8 cellular contexts compared by ENCODE assay signal in genomic region chr11:120546312-120547205, GRCh38. TPM values are rescaled to one million over a fixed set of nuclear protein-coding genes. Genes with fewer than 3 reads are reported as not detected.
DNase-seq lines count a peak whose midpoint lies in the region; ATAC-seq and TF ChIP-seq lines count a peak whose summit lies in the region.

No MANE protein-coding gene starts in this region.

- H3K36me3 ChIP-seq in RWPE2 (ENCODE audit: low read depth) (no peaks in the 10 kb centered on the region), prostate gland (no peaks in the 10 kb centered on the region)

- H3K4me3 ChIP-seq in RWPE2 (ENCODE audit: severe bottlenecking): no peak overlapping the region
- no peak overlapping the region for H3K4me3 ChIP-seq in prostate gland

- WGBS in prostate gland: 67% methylated on average over 17 of the region's 17 CpGs

- H3K9me3 ChIP-seq in RWPE2 (ENCODE audit: severe bottlenecking) (no peaks in the 10 kb centered on the region), prostate gland (no peaks in the 10 kb centered on the region)

- TF ChIP-seq POLR2A in prostate gland (IDR thresholded peaks at IDR 0.05): no peak

- peak; percentile 91 for ATAC-seq in RWPE2 (ENCODE audit: low read depth)

- TF ChIP-seq CTCF in RWPE2 (IDR thresholded peaks at IDR 0.05; ENCODE audit: poor library complexity, severe bottlenecking): no peak
- no peak for TF ChIP-seq CTCF in prostate gland (IDR thresholded peaks at IDR 0.05)

- H3K27ac ChIP-seq in RWPE2 (ENCODE audit: poor library complexity, severe bottlenecking): peak overlapping the region; percentile 37
- H3K27ac ChIP-seq in prostate gland: peak overlapping the region; percentile 5 to 27

- H3K4me1 ChIP-seq in RWPE2 (ENCODE audit: insufficient read depth, poor library complexity, severe bottlenecking): peaks cover 21% of the 10 kb centered on the region
- H3K4me1 ChIP-seq in prostate gland (replicated peaks): no peaks in the 10 kb centered on the region

- intact Hi-C loops in prostate gland (cut with DNase I): no loop called here

- H3K27me3 ChIP-seq in RWPE2 (ENCODE audit: insufficient read depth, poor library complexity, severe bottlenecking) (no peaks in the 10 kb centered on the region), prostate gland (replicated peaks; ENCODE audit: insufficient read depth) (no peaks in the 10 kb centered on the region)

- DNase-seq in Daoy (ENCODE audit: low read depth) (peak; percentile 94), RWPE2 (ENCODE audit: low spot score) (peak; percentile 86), fibroblast of peridontal ligament (ENCODE audit: extremely low read depth) (peak; percentile 95), prostate gland (ENCODE audit: low spot score) (no peak), NCI-H1930 (lab: John Stamatoyannopoulos, UW) (no peak), NK-92 (lab: John Stamatoyannopoulos, UW; ENCODE audit: unreplicated experiment) (no peak)
- DNase-seq in stimulated activated CD4-positive, alpha-beta T cell treated with anti-CD3 and anti-CD28 coated beads, Interleukin-4, amount 100 ng/mL, for 4 hours: no peak
- no peak for DNase-seq in activated CD4-positive, CD25-positive, alpha-beta regulatory T cell (lab: John Stamatoyannopoulos, UW)

RNA-seq across cellular contexts. Expression of gene GRIK4, which starts 35.0 kb away (rescaled TPM):
- 0.11 and 0.12 TPM in 2 replicates for total RNA-seq in Daoy (2014; rRNA removed; shearing (Covaris generic))
- 1 to 10 TPM in 1 of 2 donors, under 1 TPM in 1; 0.05 to 1.7 TPM for total RNA-seq in prostate gland

Comparison
In these comparisons a context has a peak if more than half of its experiments do, and no peak if none do; other contexts are left out.
1. DNase-seq: peak in Daoy (single experiment), RWPE2 (single experiment) and fibroblast of peridontal ligament (single experiment); none in prostate gland (single experiment), stimulated activated CD4-positive, alpha-beta T cell treated with anti-CD3 and anti-CD28 coated beads, Interleukin-4, amount 100 ng/mL, for 4 hours (0 of 2), activated CD4-positive, CD25-positive, alpha-beta regulatory T cell (0 of 4), NCI-H1930 (0 of 2) and NK-92 (single experiment).